8 cellular contexts compared by ENCODE assay signal in genomic region chr2:23838970-23839369, GRCh38.
"Had no signal": no experiment of that assay in that cellular context is flagged by ENCODE, and none has a peak within 500 bp of the region (broad histone marks: within the 10 kb centered on the region; RNA-seq: fewer than 3 reads in every experiment).

No MANE protein-coding gene starts in this region.

- H3K4me3 Mint-ChIP-seq: H9, IgD-negative memory B cell had no signal

- FAIRE-seq: H54, HTR-8/SVneo had no signal

- H3K9me3 Mint-ChIP-seq: IgD-negative memory B cell had no signal

- H3K27ac Mint-ChIP-seq: H9, IgD-negative memory B cell had no signal

- H3K4me3 ChIP-seq: GM23248 had no signal

- H3K27ac ChIP-seq: GM23248 had no signal

- DNase-seq: GM23248, GOT3, H9, HCEC 1CT, KG1 had no signal

- H3K9ac ChIP-seq: GM23248 had no signal

- H2AFZ ChIP-seq: GM23248 had no signal

- H3K27me3 Mint-ChIP-seq: IgD-negative memory B cell had no signal
